ENCODE assay signal across 14 cellular contexts in genomic region chr4:3207531-3208037, GRCh38. TPM values are rescaled to one million over a fixed set of nuclear protein-coding genes. Genes with fewer than 3 reads are reported as not detected.
DNase-seq lines count a peak whose midpoint lies in the region; ATAC-seq and TF ChIP-seq lines count a peak whose summit lies in the region.
"Had no signal": no experiment of that assay in that cellular context is flagged by ENCODE, and none has a peak within 500 bp of the region (broad histone marks: within the 10 kb centered on the region; RNA-seq: fewer than 3 reads in every experiment).

No MANE protein-coding gene starts in this region.

- TF ChIP-seq CTCF in kidney epithelial cell (IDR thresholded peaks at IDR 0.05; ENCODE audit: insufficient read depth, low read length, poor library complexity, severe bottlenecking) = peak; percentile 4
- TF ChIP-seq CTCF in upper lobe of right lung (IDR thresholded peaks at IDR 0.05) = peak; percentile 18

- DNase-seq in activated effector memory CD4-positive, alpha-beta T cell treated with anti-CD3 and anti-CD28 coated beads, Interleukin-2, amount 50 U/mL, for 16 hours = peak; percentile 1
- DNase-seq in activated effector memory CD4-positive, alpha-beta T cell treated with Interleukin-2 at 50 U/mL for 16 hours = no peak
- peak; percentile 86 for DNase-seq in amniotic epithelial cell (ENCODE audit: low read depth)
- DNase-seq in kidney epithelial cell (ENCODE audit: low read depth) = no peak
- no peak for DNase-seq in upper lobe of right lung
- DNase-seq in kidney tubule cell (ENCODE audit: low spot score) = no peak
- no peak for DNase-seq in Kasumi-1 (lab: John Stamatoyannopoulos, UW)
- DNase-seq in G401 (ENCODE audit: low spot score) = no peak
- DNase-seq: activated CD4-positive, CD25-positive, alpha-beta regulatory T cell; activated CD8-positive, alpha-beta memory T cell treated with anti-CD3 and anti-CD28 coated beads, Interleukin-2, amount 50 U/mL, for 4 hours; MG63; occipital lobe had no signal

- peaks cover 28% of the 10 kb centered on the region for H3K4me1 ChIP-seq in upper lobe of right lung

- H3K36me3 ChIP-seq in kidney epithelial cell (ENCODE audit: control insufficient read depth, insufficient read depth, low read length) (peaks cover 3% of the 10 kb centered on the region), upper lobe of right lung (peaks cover 62% of the 10 kb centered on the region)

- no peak overlapping the region for H3K27ac ChIP-seq in upper lobe of right lung
- H3K27ac ChIP-seq: epithelial cell of prostate had no signal

- in situ Hi-C loops in G401 (cut with HindIII; ENCODE audit: low sequenced_read_pairs) = no loop called here

- no peaks in the 10 kb centered on the region for H3K27me3 ChIP-seq in kidney epithelial cell (ENCODE audit: control insufficient read depth, insufficient read depth, low read length)
- H3K27me3 ChIP-seq in upper lobe of right lung = no peaks in the 10 kb centered on the region
- H3K27me3 ChIP-seq: MG63 had no signal

- ATAC-seq in upper lobe of right lung = no peak
- ATAC-seq: HCT116 had no signal

- H3K9me3 ChIP-seq in upper lobe of right lung = no peaks in the 10 kb centered on the region
- H3K9me3 ChIP-seq: MG63 had no signal

- intact Hi-C loops in upper lobe of right lung (cut with DNase I) = no loop called here

- H3K4me3 ChIP-seq in kidney epithelial cell (ENCODE audit: low read depth, low read length) (no peak overlapping the region), upper lobe of right lung (no peak overlapping the region)
- H3K4me3 ChIP-seq: MG63 had no signal

RNA-seq across cellular contexts. Expression of gene MSANTD1, which starts 41.4 kb away (rescaled TPM):
- total RNA-seq in kidney epithelial cell = 0.50 TPM in 1 of 2 replicates, not detected in the other
- 1.0 TPM for total RNA-seq in upper lobe of right lung
- 0.20 TPM in 1 of 2 replicates, not detected in the other for total RNA-seq in G401 (2014; rRNA removed; shearing (Covaris generic))

Comparison
In these comparisons a context has a peak if more than half of its experiments do, and no peak if none do; other contexts are left out.
1. DNase-seq: peak in activated effector memory CD4-positive, alpha-beta T cell treated with anti-CD3 and anti-CD28 coated beads, Interleukin-2, amount 50 U/mL, for 16 hours (single experiment) and amniotic epithelial cell (single experiment); none in activated effector memory CD4-positive, alpha-beta T cell treated with Interleukin-2 at 50 U/mL for 16 hours (single experiment), kidney epithelial cell (single experiment), upper lobe of right lung (single experiment), kidney tubule cell (single experiment), Kasumi-1 (0 of 2) and G401 (single experiment).